9 cellular contexts compared by ENCODE assay signal in genomic region chr13:28719227-28719562, GRCh38. TPM values are rescaled to one million over a fixed set of nuclear protein-coding genes. Genes with fewer than 3 reads are reported as not detected.
DNase-seq lines count a peak whose midpoint lies in the region; ATAC-seq lines count a peak whose summit lies in the region.
"Had no signal": no experiment of that assay in that cellular context is flagged by ENCODE, and none has a peak within 500 bp of the region (broad histone marks: within the 10 kb centered on the region; RNA-seq: fewer than 3 reads in every experiment).

No MANE protein-coding gene starts in this region.

- 5% methylated on average over 9 of the region's 9 CpGs for WGBS in thymus

- intact Hi-C loops in activated CD4-positive, alpha-beta T cell treated with anti-CD3 and anti-CD28 coated beads for 36 hours (cut with DNase I, micrococcal nuclease), result loop anchor here (2.0 to 10.0 kb wide), 4 partner anchors 60 to 1584 kb away; partner anchors contain the start of genes PAN3 (in 2 of the 2), POMP (in 1 of the 2) and RPL21 (in 1 of the 2)

- H3K4me1 ChIP-seq in thymus (ENCODE audit: control insufficient read depth, insufficient read depth, low read length), result peaks cover 2% of the 10 kb centered on the region

- no peaks in the 10 kb centered on the region for H3K9me3 Mint-ChIP-seq in activated CD4-positive, alpha-beta T cell treated with anti-CD3 and anti-CD28 coated beads for 36 hours (ENCODE audit: low read depth)
- H3K9me3 Mint-ChIP-seq in activated naive CD8-positive, alpha-beta T cell treated with anti-CD3 and anti-CD28 coated beads, Interleukin-2, amount 50 U/mL, for 24 hours, result no peaks in the 10 kb centered on the region

- H3K36me3 Mint-ChIP-seq in activated CD4-positive, alpha-beta T cell treated with anti-CD3 and anti-CD28 coated beads for 36 hours (ENCODE audit: low read depth), result no peaks in the 10 kb centered on the region
- no peaks in the 10 kb centered on the region for H3K36me3 Mint-ChIP-seq in activated naive CD8-positive, alpha-beta T cell treated with anti-CD3 and anti-CD28 coated beads, Interleukin-2, amount 50 U/mL, for 24 hours (ENCODE audit: low read depth)

- POLR2A ChIA-PET in activated CD4-positive, alpha-beta T cell treated with anti-CD3 and anti-CD28 coated beads for 36 hours (lab: Charles Lee), result no interaction called here

- peak overlapping the region; percentile 76 for H3K4me3 ChIP-seq in thymus (ENCODE audit: low read length)

- DNase-seq in activated CD4-positive, alpha-beta T cell treated with anti-CD3 and anti-CD28 coated beads for 36 hours, result no peak
- no peak for DNase-seq in activated CD4-positive, alpha-beta T cell treated with anti-CD3 and anti-CD28 coated beads, Interleukin-2, amount 50 U/mL, for 4 hours
- DNase-seq in activated naive CD8-positive, alpha-beta T cell treated with anti-CD3 and anti-CD28 coated beads, Interleukin-2, amount 50 U/mL, for 24 hours, result no peak
- no peak for DNase-seq in stimulated activated CD4-positive, alpha-beta T cell treated with anti-CD3 and anti-CD28 coated beads, Interleukin-2, amount 100 ng/mL, for 24 hours
- no peak for DNase-seq in iPS-NIHi7 (ENCODE audit: extremely low spot score)
- no peak for DNase-seq in kidney tubule cell (ENCODE audit: low spot score)

- H3K27me3 Mint-ChIP-seq in activated CD4-positive, alpha-beta T cell treated with anti-CD3 and anti-CD28 coated beads for 36 hours, result no peaks in the 10 kb centered on the region
- peaks cover 2% of the 10 kb centered on the region for H3K27me3 Mint-ChIP-seq in activated naive CD8-positive, alpha-beta T cell treated with anti-CD3 and anti-CD28 coated beads, Interleukin-2, amount 50 U/mL, for 24 hours

- H3K27ac Mint-ChIP-seq in activated CD4-positive, alpha-beta T cell treated with anti-CD3 and anti-CD28 coated beads for 36 hours, result peak overlapping the region; percentile 94
- peak overlapping the region; percentile 87 for H3K27ac Mint-ChIP-seq in activated naive CD8-positive, alpha-beta T cell treated with anti-CD3 and anti-CD28 coated beads, Interleukin-2, amount 50 U/mL, for 24 hours

- H3K9me3 ChIP-seq in thymus (ENCODE audit: control insufficient read depth), result no peaks in the 10 kb centered on the region

- H3K4me1 Mint-ChIP-seq in activated CD4-positive, alpha-beta T cell treated with anti-CD3 and anti-CD28 coated beads for 36 hours, result peaks cover 23% of the 10 kb centered on the region
- peaks cover 29% of the 10 kb centered on the region for H3K4me1 Mint-ChIP-seq in activated naive CD8-positive, alpha-beta T cell treated with anti-CD3 and anti-CD28 coated beads, Interleukin-2, amount 50 U/mL, for 24 hours

- no peaks in the 10 kb centered on the region for H3K27me3 ChIP-seq in layer of hippocampus (ENCODE audit: control insufficient read depth, insufficient read depth, low read length)
- H3K27me3 ChIP-seq in thymus (ENCODE audit: control insufficient read depth, insufficient read depth), result no peaks in the 10 kb centered on the region

- ATAC-seq in activated CD4-positive, alpha-beta T cell treated with anti-CD3 and anti-CD28 coated beads for 36 hours, result no peak
- ATAC-seq in activated naive CD8-positive, alpha-beta T cell treated with anti-CD3 and anti-CD28 coated beads, Interleukin-2, amount 50 U/mL, for 24 hours, result no peak

- peak overlapping the region; percentile 84 for H3K4me3 Mint-ChIP-seq in activated CD4-positive, alpha-beta T cell treated with anti-CD3 and anti-CD28 coated beads for 36 hours
- peak overlapping the region; percentile 89 for H3K4me3 Mint-ChIP-seq in activated naive CD8-positive, alpha-beta T cell treated with anti-CD3 and anti-CD28 coated beads, Interleukin-2, amount 50 U/mL, for 24 hours

- H3K27ac ChIP-seq in layer of hippocampus (ENCODE audit: low read depth, low read length) (peak overlapping the region; percentile 88), thymus (ENCODE audit: low read depth) (peak overlapping the region; percentile 32)
- H3K27ac ChIP-seq: C4-2B had no signal

- H3K36me3 ChIP-seq in thymus (ENCODE audit: control insufficient read depth, insufficient read depth), result no peaks in the 10 kb centered on the region

- CTCF ChIA-PET in activated CD4-positive, alpha-beta T cell treated with anti-CD3 and anti-CD28 coated beads for 36 hours (lab: Charles Lee), result interaction anchor here (0.5 to 1.3 kb wide), 2 partner anchors 19 to 344 kb away, joined by 3 to 4 read pairs; no protein-coding TSS in a partner anchor

RNA-seq across cellular contexts. Expression of gene SLC46A3, which starts 0.4 kb away (rescaled TPM):
- 1 to 10 TPM; 2.8 to 3.2 TPM for total RNA-seq in activated CD4-positive, alpha-beta T cell treated with anti-CD3 and anti-CD28 coated beads for 36 hours
- 18.9 TPM for polyA plus RNA-seq in thymus
